In the genomic region with DNA sequence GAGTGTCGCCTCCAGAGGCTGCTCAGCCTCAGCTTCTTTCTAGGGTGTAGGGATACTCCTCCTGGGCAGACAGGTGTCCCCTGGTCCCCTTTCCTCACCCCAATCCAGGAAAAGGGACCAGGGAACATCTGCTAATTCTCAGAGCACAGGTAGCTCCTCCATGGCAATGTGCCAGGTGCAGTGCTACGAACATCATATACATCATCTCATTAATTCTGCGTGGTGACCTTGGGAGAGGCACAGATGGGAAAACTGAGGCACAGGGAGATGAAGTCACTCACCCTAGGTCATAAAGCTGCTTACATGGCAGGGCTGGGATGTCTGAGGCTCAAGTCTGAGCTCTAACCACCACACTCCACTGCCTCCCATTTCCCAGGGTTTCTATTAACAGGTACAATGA, we compare ENCODE assay signal across 10 cellular contexts. TPM values are rescaled to one million over a fixed set of nuclear protein-coding genes. Genes with fewer than 3 reads are reported as not detected.
DNase-seq lines count a peak whose midpoint lies in the region; ATAC-seq, FAIRE-seq and TF ChIP-seq lines count a peak whose summit lies in the region.
"Had no signal": no experiment of that assay in that cellular context is flagged by ENCODE, and none has a peak within 500 bp of the region (broad histone marks: within the 10 kb centered on the region; RNA-seq: fewer than 3 reads in every experiment).

No MANE protein-coding gene starts in this region.

- H3K36me3 Mint-ChIP-seq in activated CD8-positive, alpha-beta T cell treated with anti-CD3 and anti-CD28 coated beads for 36 hours (ENCODE audit: low read depth) = no peaks in the 10 kb centered on the region

- peak; percentile 33 for DNase-seq in NCI-H82 (lab: John Stamatoyannopoulos, UW)
- no peak for DNase-seq in NCI-H82 treated with DMSO at 0.1 percent for 48 hours (lab: John Stamatoyannopoulos, UW; ENCODE audit: unreplicated experiment)
- DNase-seq in activated CD8-positive, alpha-beta T cell treated with anti-CD3 and anti-CD28 coated beads for 36 hours = no peak
- DNase-seq in HepG2 (ENCODE audit: low spot score) = no peak
- peak in 2 of 49 donors; percentile 11 to 63 for DNase-seq in substantia nigra (lab: John Stamatoyannopoulos, UW)
- DNase-seq in SW480 (ENCODE audit: low spot score) = no peak
- DNase-seq in NCI-H748 (lab: John Stamatoyannopoulos, UW; ENCODE audit: unreplicated experiment) = no peak

- H3K27ac Mint-ChIP-seq in activated CD8-positive, alpha-beta T cell treated with anti-CD3 and anti-CD28 coated beads for 36 hours = peak overlapping the region; percentile 58

- FAIRE-seq in HepG2 (lab: Jason Lieb, UNC) = no peak
- FAIRE-seq: A204.1 had no signal

- WGBS in HepG2 (ENCODE audit: low lambda C conversion rate) = 86% methylated on average over 3 of the region's 3 CpGs

- intact Hi-C loops in activated CD8-positive, alpha-beta T cell treated with anti-CD3 and anti-CD28 coated beads for 36 hours (cut with micrococcal nuclease) = no loop called here
- intact Hi-C loops in HepG2 (cut with micrococcal nuclease; ENCODE audit: unreplicated experiment) = loop anchor here (2.0 kb wide), 3 partner anchors 13 to 41 kb away; a partner anchor contains a TSS

- no peak for TF ChIP-seq CTCF in activated CD8-positive, alpha-beta T cell treated with anti-CD3 and anti-CD28 coated beads for 36 hours (IDR thresholded peaks at IDR 0.05)
- no peak for TF ChIP-seq CTCF in HepG2 (CRISPR knock-in tag; IDR thresholded peaks at IDR 0.05)

- peaks cover 91% of the 10 kb centered on the region for H3K4me1 ChIP-seq in HepG2 (ENCODE audit: insufficient read depth, low read length)

- peaks cover 9% of the 10 kb centered on the region for H3K4me1 Mint-ChIP-seq in activated CD8-positive, alpha-beta T cell treated with anti-CD3 and anti-CD28 coated beads for 36 hours (ENCODE audit: low read depth)

- BruUV-seq in HepG2 (replicated peaks; lab: Mats Ljungman, UMichigan) = no TSS peak

- POLR2A ChIA-PET in activated CD8-positive, alpha-beta T cell treated with anti-CD3 and anti-CD28 coated beads for 36 hours (lab: Charles Lee) = interaction anchor here (0.6 to 1.9 kb wide), 6 partner anchors 8 to 236 kb away, joined by 3 to 7 read pairs (median 3); no protein-coding TSS in a partner anchor
- POLR2A ChIA-PET in HepG2 (lab: Yijun Ruan, JAX) = interaction anchor here (0.6 to 6.2 kb wide), 16 partner anchors 10 to 97 kb away, joined by 3 to 83 read pairs (median 6); a partner anchor contains a TSS

- peak overlapping the region; percentile 10; the same call in 1 of the 2 replicates for H3K9ac ChIP-seq in HepG2 (ENCODE audit: insufficient read depth, low read depth, low read length)

- H3K4me3 ChIP-seq in HepG2 (replicated peaks in 1 of 3; ENCODE audit: insufficient read depth in 1 of 3, low read depth in 2 of 3, low read length in 3 of 3) = peak overlapping the region in 1 of 3 experiments; percentile 86; a peak in 2 of 6 replicates

- in situ Hi-C loops in HepG2 (cut with HindIII; ENCODE audit: extremely low pct_ligation_motif_present, low pct_unique_long_range_greater_than_20kb) = no loop called here

- no peaks in the 10 kb centered on the region for H3K9me3 Mint-ChIP-seq in activated CD8-positive, alpha-beta T cell treated with anti-CD3 and anti-CD28 coated beads for 36 hours

- H3K27me3 Mint-ChIP-seq in activated CD8-positive, alpha-beta T cell treated with anti-CD3 and anti-CD28 coated beads for 36 hours = no peaks in the 10 kb centered on the region

- TF ChIP-seq RAD21 in HepG2 (CRISPR knock-in tag; IDR thresholded peaks at IDR 0.05) = no peak

- H3K27me3 ChIP-seq in HepG2 (ENCODE audit: control insufficient read depth in 1 of 2, insufficient read depth in 2 of 2, low read length in 2 of 2) = no peaks in the 10 kb centered on the region

- H3K4me3 Mint-ChIP-seq in activated CD8-positive, alpha-beta T cell treated with anti-CD3 and anti-CD28 coated beads for 36 hours = no peak overlapping the region

- H3K9me3 ChIP-seq in HepG2 (ENCODE audit: low read length) = no peaks in the 10 kb centered on the region

- CTCF ChIA-PET in activated CD8-positive, alpha-beta T cell treated with anti-CD3 and anti-CD28 coated beads for 36 hours (lab: Charles Lee) = interaction anchor here (0.7 to 1.5 kb wide), 5 partner anchors 10 to 57 kb away, joined by 3 to 5 read pairs (median 4); a partner anchor contains a TSS
- CTCF ChIA-PET in HepG2 (lab: Yijun Ruan, JAX; ENCODE audit: low intra/inter-chr PET ratio, low total read pairs) = interaction anchor here (1.3 kb wide), 1 partner anchor 27 kb away, joined by 4 read pairs; no protein-coding TSS in a partner anchor

- H2AFZ ChIP-seq in HepG2 (ENCODE audit: low read length) = no peak overlapping the region

- H3K79me2 ChIP-seq in HepG2 (ENCODE audit: insufficient read depth, low read length) = peaks cover 37% of the 10 kb centered on the region

- TF ChIP-seq EP300 in HepG2 (IDR thresholded peaks at IDR 0.05; ENCODE audit: low read depth in 2 of 2, low read length in 2 of 2) (no peak), HepG2 (CRISPR knock-in tag; IDR thresholded peaks at IDR 0.05; ENCODE audit: borderline replicate concordance) (no peak)

- H3K4me2 ChIP-seq in HepG2 (ENCODE audit: low read depth, low read length) = peak overlapping the region; percentile 64

- no peak for TF ChIP-seq POLR2A in HepG2 (IDR thresholded peaks at IDR 0.05; ENCODE audit: insufficient read depth in 1 of 2, low read depth in 2 of 2, low read length in 2 of 2)

- H3K36me3 ChIP-seq in HepG2 (replicated peaks in 1 of 2; ENCODE audit: control insufficient read depth in 1 of 2, insufficient read depth in 2 of 2, low read length in 2 of 2) = peaks cover 0 to 1% of the 10 kb centered on the region in 2 experiments; a peak in 2 of 5 replicates

- ATAC-seq in activated CD8-positive, alpha-beta T cell treated with anti-CD3 and anti-CD28 coated beads for 36 hours = no peak
- ATAC-seq in HepG2 (no peak), HG03432 (IDR thresholded peaks at IDR 0.05; ENCODE audit: unreplicated experiment) (no peak)

- H4K20me1 ChIP-seq in HepG2 (ENCODE audit: insufficient read depth, low read length) = peaks cover 9% of the 10 kb centered on the region; the same call in 1 of the 2 replicates

- H3K27ac ChIP-seq in HepG2 (ENCODE audit: extremely low read length, insufficient read depth, low read length) (peak overlapping the region; percentile 88), substantia nigra (ENCODE audit: low read depth, low read length, poor library complexity, severe bottlenecking) (peak overlapping the region; percentile 87)

RNA-seq across cellular contexts. Expression of a gene that starts 11.7 kb away (rescaled TPM):
- total RNA-seq in activated CD8-positive, alpha-beta T cell treated with anti-CD3 and anti-CD28 coated beads for 36 hours = 10 to 100 TPM; 19.1 to 19.3 TPM
- 34.0 and 46.4 TPM in 2 replicates for total RNA-seq in HepG2 (2016; rRNA removed; fragmentation: Illumina TruSeq; extraction: Trizol)
- total RNA-seq in HepG2 (2016; cell fraction: cytosol; rRNA removed; fragmentation: Illumina TruSeq; extraction: Trizol; ENCODE audit: low read depth) = 9.5 and 10.8 TPM in 2 replicates
- 32.6 and 44.0 TPM in 2 replicates for total RNA-seq in HepG2 (2016; cell fraction: insoluble cytoplasmic fraction; rRNA removed; fragmentation: Illumina TruSeq; extraction: Trizol)
- 18.6 and 21.1 TPM in 2 replicates for total RNA-seq in HepG2 (2016; cell fraction: membrane; rRNA removed; fragmentation: Illumina TruSeq; extraction: Trizol)
- 37.8 and 39.5 TPM in 2 replicates for total RNA-seq in HepG2 (2016; cell fraction: nucleus; rRNA removed; fragmentation: Illumina TruSeq; extraction: Trizol)
- 85.4 and 140 TPM in 2 replicates for polyA plus RNA-seq in HepG2 (2011; rRNA removed)
- polyA plus RNA-seq in HepG2 (2011; cell fraction: cytosol; rRNA removed) = 66.8 and 91.0 TPM in 2 replicates
- polyA plus RNA-seq in HepG2 (2011; cell fraction: nucleus; rRNA removed) = 179 and 189 TPM in 2 replicates
- polyA plus RNA-seq in HepG2 (2012) = 88.1 and 102 TPM in 2 replicates
- 3.3 and 3.4 TPM in 2 replicates for polyA plus RNA-seq in HepG2 (2016; cell fraction: cytosol; fragmentation: Illumina TruSeq; extraction: Trizol; ENCODE audit: low read depth)
- polyA plus RNA-seq in HepG2 (2016; cell fraction: insoluble cytoplasmic fraction; fragmentation: Illumina TruSeq; extraction: Trizol; ENCODE audit: low read depth) = 24.1 and 29.9 TPM in 2 replicates
- 9.7 and 10.3 TPM in 2 replicates for polyA plus RNA-seq in HepG2 (2016; cell fraction: membrane; fragmentation: Illumina TruSeq; extraction: Trizol; ENCODE audit: low read depth)
- polyA plus RNA-seq in HepG2 (2016; cell fraction: nucleus; fragmentation: Illumina TruSeq; extraction: Trizol; ENCODE audit: insufficient read depth, low read depth) = 56.7 and 66.5 TPM in 2 replicates
- 59.4 and 315 TPM in 2 replicates for polyA minus RNA-seq in HepG2 (2011; rRNA and poly(A)+ RNA removed; ENCODE audit: low replicate concordance)
- 82.1 and 94.7 TPM in 2 replicates for polyA minus RNA-seq in HepG2 (2011; cell fraction: cytosol; rRNA and poly(A)+ RNA removed)
- 68.9 and 78.6 TPM in 2 replicates for polyA minus RNA-seq in HepG2 (2011; cell fraction: nucleus; rRNA and poly(A)+ RNA removed)

RNA-seq across cellular contexts. Expression of a gene that starts 30.0 kb away (rescaled TPM):
- 10 to 100 TPM; 16.8 to 17.9 TPM for total RNA-seq in activated CD8-positive, alpha-beta T cell treated with anti-CD3 and anti-CD28 coated beads for 36 hours
- 6.7 and 7.1 TPM in 2 replicates for total RNA-seq in HepG2 (2016; rRNA removed; fragmentation: Illumina TruSeq; extraction: Trizol)
- total RNA-seq in HepG2 (2016; cell fraction: cytosol; rRNA removed; fragmentation: Illumina TruSeq; extraction: Trizol; ENCODE audit: low read depth) = 5.6 and 7.4 TPM in 2 replicates
- total RNA-seq in HepG2 (2016; cell fraction: insoluble cytoplasmic fraction; rRNA removed; fragmentation: Illumina TruSeq; extraction: Trizol) = 5.5 and 5.6 TPM in 2 replicates
- total RNA-seq in HepG2 (2016; cell fraction: membrane; rRNA removed; fragmentation: Illumina TruSeq; extraction: Trizol) = 5.5 and 5.6 TPM in 2 replicates
- 5.1 and 5.5 TPM in 2 replicates for total RNA-seq in HepG2 (2016; cell fraction: nucleus; rRNA removed; fragmentation: Illumina TruSeq; extraction: Trizol)
- 5.0 and 6.1 TPM in 2 replicates for polyA plus RNA-seq in HepG2 (2011; rRNA removed)
- 3.3 and 4.0 TPM in 2 replicates for polyA plus RNA-seq in HepG2 (2011; cell fraction: cytosol; rRNA removed)
- 7.3 and 8.7 TPM in 2 replicates for polyA plus RNA-seq in HepG2 (2011; cell fraction: nucleus; rRNA removed)
- polyA plus RNA-seq in HepG2 (2012) = 2.5 and 4.8 TPM in 2 replicates
- polyA plus RNA-seq in HepG2 (2016; cell fraction: cytosol; fragmentation: Illumina TruSeq; extraction: Trizol; ENCODE audit: low read depth) = 1.4 and 1.5 TPM in 2 replicates
- polyA plus RNA-seq in HepG2 (2016; cell fraction: insoluble cytoplasmic fraction; fragmentation: Illumina TruSeq; extraction: Trizol; ENCODE audit: low read depth) = 6.2 and 7.5 TPM in 2 replicates
- polyA plus RNA-seq in HepG2 (2016; cell fraction: membrane; fragmentation: Illumina TruSeq; extraction: Trizol; ENCODE audit: low read depth) = 2.2 and 3.0 TPM in 2 replicates
- 14.2 and 16.9 TPM in 2 replicates for polyA plus RNA-seq in HepG2 (2016; cell fraction: nucleus; fragmentation: Illumina TruSeq; extraction: Trizol; ENCODE audit: insufficient read depth, low read depth)
- polyA minus RNA-seq in HepG2 (2011; rRNA and poly(A)+ RNA removed; ENCODE audit: low replicate concordance) = 11.6 and 25.6 TPM in 2 replicates
- polyA minus RNA-seq in HepG2 (2011; cell fraction: cytosol; rRNA and poly(A)+ RNA removed) = 2.7 and 4.6 TPM in 2 replicates
- 3.9 and 4.5 TPM in 2 replicates for polyA minus RNA-seq in HepG2 (2011; cell fraction: nucleus; rRNA and poly(A)+ RNA removed)

RNA-seq across cellular contexts. Expression of a gene that starts 41.2 kb away (rescaled TPM):
- total RNA-seq in activated CD8-positive, alpha-beta T cell treated with anti-CD3 and anti-CD28 coated beads for 36 hours = 10 to 100 TPM; 20.2 to 20.7 TPM
- 18.8 and 38.5 TPM in 2 replicates for total RNA-seq in HepG2 (2016; rRNA removed; fragmentation: Illumina TruSeq; extraction: Trizol)
- total RNA-seq in HepG2 (2016; cell fraction: cytosol; rRNA removed; fragmentation: Illumina TruSeq; extraction: Trizol; ENCODE audit: low read depth) = 8.6 and 14.9 TPM in 2 replicates
- total RNA-seq in HepG2 (2016; cell fraction: insoluble cytoplasmic fraction; rRNA removed; fragmentation: Illumina TruSeq; extraction: Trizol) = 17.5 and 37.8 TPM in 2 replicates
- total RNA-seq in HepG2 (2016; cell fraction: membrane; rRNA removed; fragmentation: Illumina TruSeq; extraction: Trizol) = 16.0 and 22.0 TPM in 2 replicates
- 40.7 and 44.5 TPM in 2 replicates for total RNA-seq in HepG2 (2016; cell fraction: nucleus; rRNA removed; fragmentation: Illumina TruSeq; extraction: Trizol)
- 75.8 and 76.1 TPM in 2 replicates for polyA plus RNA-seq in HepG2 (2011; rRNA removed)
- polyA plus RNA-seq in HepG2 (2011; cell fraction: cytosol; rRNA removed) = 79.2 and 116 TPM in 2 replicates
- polyA plus RNA-seq in HepG2 (2011; cell fraction: nucleus; rRNA removed) = 46.2 and 49.1 TPM in 2 replicates
- 40.3 and 62.7 TPM in 2 replicates for polyA plus RNA-seq in HepG2 (2012)
- 24.5 and 33.4 TPM in 2 replicates for polyA plus RNA-seq in HepG2 (2016; cell fraction: cytosol; fragmentation: Illumina TruSeq; extraction: Trizol; ENCODE audit: low read depth)
- polyA plus RNA-seq in HepG2 (2016; cell fraction: insoluble cytoplasmic fraction; fragmentation: Illumina TruSeq; extraction: Trizol; ENCODE audit: low read depth) = 41.7 and 46.0 TPM in 2 replicates
- 39.8 and 42.2 TPM in 2 replicates for polyA plus RNA-seq in HepG2 (2016; cell fraction: membrane; fragmentation: Illumina TruSeq; extraction: Trizol; ENCODE audit: low read depth)
- polyA plus RNA-seq in HepG2 (2016; cell fraction: nucleus; fragmentation: Illumina TruSeq; extraction: Trizol; ENCODE audit: insufficient read depth, low read depth) = 126 and 134 TPM in 2 replicates
- polyA minus RNA-seq in HepG2 (2011; rRNA and poly(A)+ RNA removed; ENCODE audit: low replicate concordance) = 232 and 267 TPM in 2 replicates
- polyA minus RNA-seq in HepG2 (2011; cell fraction: cytosol; rRNA and poly(A)+ RNA removed) = 41.8 and 52.8 TPM in 2 replicates
- 25.0 and 33.2 TPM in 2 replicates for polyA minus RNA-seq in HepG2 (2011; cell fraction: nucleus; rRNA and poly(A)+ RNA removed)

RNA-seq across cellular contexts. Expression of a gene that starts 45.3 kb away (rescaled TPM):
- 100 to 1,000 TPM; 104 to 110 TPM for total RNA-seq in activated CD8-positive, alpha-beta T cell treated with anti-CD3 and anti-CD28 coated beads for 36 hours
- total RNA-seq in HepG2 (2016; rRNA removed; fragmentation: Illumina TruSeq; extraction: Trizol) = 52.8 and 58.4 TPM in 2 replicates
- 33.1 and 35.6 TPM in 2 replicates for total RNA-seq in HepG2 (2016; cell fraction: cytosol; rRNA removed; fragmentation: Illumina TruSeq; extraction: Trizol; ENCODE audit: low read depth)
- total RNA-seq in HepG2 (2016; cell fraction: insoluble cytoplasmic fraction; rRNA removed; fragmentation: Illumina TruSeq; extraction: Trizol) = 54.1 and 58.0 TPM in 2 replicates
- total RNA-seq in HepG2 (2016; cell fraction: membrane; rRNA removed; fragmentation: Illumina TruSeq; extraction: Trizol) = 83.5 and 84.1 TPM in 2 replicates
- total RNA-seq in HepG2 (2016; cell fraction: nucleus; rRNA removed; fragmentation: Illumina TruSeq; extraction: Trizol) = 32.8 and 34.5 TPM in 2 replicates
- 43.3 and 55.7 TPM in 2 replicates for polyA plus RNA-seq in HepG2 (2011; rRNA removed)
- 39.5 and 49.1 TPM in 2 replicates for polyA plus RNA-seq in HepG2 (2011; cell fraction: cytosol; rRNA removed)
- 23.0 and 23.8 TPM in 2 replicates for polyA plus RNA-seq in HepG2 (2011; cell fraction: nucleus; rRNA removed)
- polyA plus RNA-seq in HepG2 (2012) = 41.3 and 43.4 TPM in 2 replicates
- polyA plus RNA-seq in HepG2 (2016; cell fraction: cytosol; fragmentation: Illumina TruSeq; extraction: Trizol; ENCODE audit: low read depth) = 42.1 and 49.1 TPM in 2 replicates
- polyA plus RNA-seq in HepG2 (2016; cell fraction: insoluble cytoplasmic fraction; fragmentation: Illumina TruSeq; extraction: Trizol; ENCODE audit: low read depth) = 92.1 and 94.1 TPM in 2 replicates
- 93.0 and 95.9 TPM in 2 replicates for polyA plus RNA-seq in HepG2 (2016; cell fraction: membrane; fragmentation: Illumina TruSeq; extraction: Trizol; ENCODE audit: low read depth)
- polyA plus RNA-seq in HepG2 (2016; cell fraction: nucleus; fragmentation: Illumina TruSeq; extraction: Trizol; ENCODE audit: insufficient read depth, low read depth) = 65.1 and 74.2 TPM in 2 replicates
- 62.0 and 88.5 TPM in 2 replicates for polyA minus RNA-seq in HepG2 (2011; rRNA and poly(A)+ RNA removed; ENCODE audit: low replicate concordance)
- polyA minus RNA-seq in HepG2 (2011; cell fraction: cytosol; rRNA and poly(A)+ RNA removed) = 34.6 and 39.9 TPM in 2 replicates
- 40.4 and 42.5 TPM in 2 replicates for polyA minus RNA-seq in HepG2 (2011; cell fraction: nucleus; rRNA and poly(A)+ RNA removed)

RNA-seq across cellular contexts. Expression of a gene that starts 58.7 kb away (rescaled TPM):
- under 1 TPM; 0.18 to 0.27 TPM for total RNA-seq in activated CD8-positive, alpha-beta T cell treated with anti-CD3 and anti-CD28 coated beads for 36 hours
- 0.07 TPM in 1 of 2 replicates, not detected in the other for total RNA-seq in HepG2 (2016; rRNA removed; fragmentation: Illumina TruSeq; extraction: Trizol)
- not detected in 2 replicates for total RNA-seq in HepG2 (2016; cell fraction: cytosol; rRNA removed; fragmentation: Illumina TruSeq; extraction: Trizol; ENCODE audit: low read depth)
- total RNA-seq in HepG2 (2016; cell fraction: insoluble cytoplasmic fraction; rRNA removed; fragmentation: Illumina TruSeq; extraction: Trizol) = not detected in 2 replicates
- not detected in 2 replicates for total RNA-seq in HepG2 (2016; cell fraction: membrane; rRNA removed; fragmentation: Illumina TruSeq; extraction: Trizol)
- not detected in 2 replicates for total RNA-seq in HepG2 (2016; cell fraction: nucleus; rRNA removed; fragmentation: Illumina TruSeq; extraction: Trizol)
- polyA plus RNA-seq in HepG2 (2011; rRNA removed) = 0.05 TPM in 1 of 2 replicates, not detected in the other
- 0.04 and 0.10 TPM in 2 replicates for polyA plus RNA-seq in HepG2 (2011; cell fraction: cytosol; rRNA removed)
- 0.45 and 0.47 TPM in 2 replicates for polyA plus RNA-seq in HepG2 (2011; cell fraction: nucleus; rRNA removed)
- polyA plus RNA-seq in HepG2 (2012) = 0.47 and 0.64 TPM in 2 replicates
- not detected in 2 replicates for polyA plus RNA-seq in HepG2 (2016; cell fraction: cytosol; fragmentation: Illumina TruSeq; extraction: Trizol; ENCODE audit: low read depth)
- polyA plus RNA-seq in HepG2 (2016; cell fraction: insoluble cytoplasmic fraction; fragmentation: Illumina TruSeq; extraction: Trizol; ENCODE audit: low read depth) = not detected in 2 replicates
- polyA plus RNA-seq in HepG2 (2016; cell fraction: membrane; fragmentation: Illumina TruSeq; extraction: Trizol; ENCODE audit: low read depth) = not detected in 2 replicates
- not detected in 2 replicates for polyA plus RNA-seq in HepG2 (2016; cell fraction: nucleus; fragmentation: Illumina TruSeq; extraction: Trizol; ENCODE audit: insufficient read depth, low read depth)
- polyA minus RNA-seq in HepG2 (2011; rRNA and poly(A)+ RNA removed; ENCODE audit: low replicate concordance) = 0.09 and 0.40 TPM in 2 replicates
- polyA minus RNA-seq in HepG2 (2011; cell fraction: cytosol; rRNA and poly(A)+ RNA removed) = not detected in 2 replicates
- polyA minus RNA-seq in HepG2 (2011; cell fraction: nucleus; rRNA and poly(A)+ RNA removed) = not detected in 2 replicates
- total RNA-seq: HT1080 had no signal
